Comparison of ENCODE assay signal across 8 cellular contexts in genomic region chr5:179801304-179802206, GRCh38.
A peak's percentile ranks its signal among the peaks of the same experiment; 100 is the strongest.
DNase-seq lines count a peak whose midpoint lies in the region; TF ChIP-seq lines count a peak whose summit lies in the region.

No MANE protein-coding gene starts in this region.

- DNase-seq in NCI-H1417 (lab: John Stamatoyannopoulos, UW) (peak; percentile 34 to 82 (median 58)), NCI-H1417 treated with DMSO at 0.1 percent for 48 hours (lab: John Stamatoyannopoulos, UW) (no peak), NCI-H187 (lab: John Stamatoyannopoulos, UW) (peak; percentile 31 to 86), activated T-cell treated with anti-CD3 and anti-CD28 coated beads for 48 hours (ENCODE audit: low read depth) (peak; percentile 80), fibroblast of pulmonary artery (ENCODE audit: low read depth) (peak; percentile 59), retina (peak; percentile 62), OCI-M2 (lab: John Stamatoyannopoulos, UW; ENCODE audit: unreplicated experiment) (no peak), NCI-H1436 treated with DMSO at 0.1 percent for 48 hours (lab: John Stamatoyannopoulos, UW) (no peak)

- TF ChIP-seq CTCF in fibroblast of pulmonary artery (IDR thresholded peaks at IDR 0.05; ENCODE audit: low read length, missing control alignments) = peak; percentile 49

- H3K4me3 ChIP-seq in fibroblast of pulmonary artery (replicated peaks; ENCODE audit: low read depth, low read length) = no peak overlapping the region

Comparison
In these comparisons a context has a peak if more than half of its experiments do, and no peak if none do; other contexts are left out.
1. DNase-seq: peak in NCI-H1417 (3 of 3), NCI-H187 (2 of 2), activated T-cell treated with anti-CD3 and anti-CD28 coated beads for 48 hours (single experiment), fibroblast of pulmonary artery (single experiment) and retina (single experiment); none in NCI-H1417 treated with DMSO at 0.1 percent for 48 hours (single experiment), OCI-M2 (single experiment) and NCI-H1436 treated with DMSO at 0.1 percent for 48 hours (single experiment).